Comparison of ENCODE assay signal across 28 cellular contexts in genomic region chr10:131621784-131622624, GRCh38.
DNase-seq lines count a peak whose midpoint lies in the region; ATAC-seq and TF ChIP-seq lines count a peak whose summit lies in the region.
"Had no signal": no experiment of that assay in that cellular context is flagged by ENCODE, and none has a peak within 500 bp of the region (broad histone marks: within the 10 kb centered on the region; RNA-seq: fewer than 3 reads in every experiment).

No MANE protein-coding gene starts in this region.

- no peaks in the 10 kb centered on the region for H3K27me3 ChIP-seq in BLaER1
- H3K27me3 ChIP-seq: adrenal gland, right atrium auricular region, SJSA1, testis had no signal

- no peaks in the 10 kb centered on the region for H3K36me3 ChIP-seq in BLaER1
- H3K36me3 ChIP-seq: adrenal gland, right atrium auricular region, SJSA1 had no signal

- no peaks in the 10 kb centered on the region for H4K20me1 ChIP-seq in BLaER1

- no peaks in the 10 kb centered on the region for H3K9me3 ChIP-seq in BLaER1
- H3K9me3 ChIP-seq: adrenal gland, right atrium auricular region, testis had no signal

- H3K4me2 ChIP-seq in BLaER1, result peak overlapping the region; percentile 4; the same call in 1 of the 2 replicates
- H3K4me2 ChIP-seq: smooth muscle cell had no signal

- no peak overlapping the region for H3K27ac ChIP-seq in BLaER1
- H3K27ac ChIP-seq: adrenal gland, parathyroid adenoma, right atrium auricular region, SJSA1, testis had no signal

- TF ChIP-seq CTCF in omental fat pad (IDR thresholded peaks at IDR 0.05), result no peak

- peak; percentile 78 for ATAC-seq in esophagus mucosa
- peak; percentile 84 for ATAC-seq in omental fat pad (ENCODE audit: low FRiP score)
- ATAC-seq in HG03135 (IDR thresholded peaks at IDR 0.05; ENCODE audit: unreplicated experiment), result no peak
- no peak for ATAC-seq in GM18519 (IDR thresholded peaks at IDR 0.05; ENCODE audit: low FRiP score, unreplicated experiment)
- ATAC-seq: CD8-positive, alpha-beta T cell; natural killer cell treated with Interleukin-12 subunit alpha and Interleukin-12 subunit beta and Interleukin-15 and Interleukin-18, amount 100 ng/mL, for 72 hours; stimulated activated naive CD8-positive, alpha-beta T cell treated with anti-CD3 and anti-CD28 coated beads, Interleukin-15, Interleukin-2, amounts not matched to agents 100 U/mL and 50 U/mL, for 24 hours had no signal

- peaks cover 29% of the 10 kb centered on the region for H3K4me1 ChIP-seq in BLaER1
- H3K4me1 ChIP-seq: adrenal gland, parathyroid adenoma, right atrium auricular region, SJSA1, testis had no signal

- DNase-seq in HK-2 (ENCODE audit: unreplicated experiment) (peak; percentile 16), omental fat pad (ENCODE audit: low spot score) (no peak), NCI-H69 (lab: John Stamatoyannopoulos, UW) (no peak)
- DNase-seq: ACHN; activated CD4-positive, alpha-beta T cell treated with anti-CD3 and anti-CD28 coated beads, Interleukin-2, amount 50 U/mL, for 1 hour; activated naive CD4-positive, alpha-beta T cell treated with anti-CD3 and anti-CD28 coated beads for 36 hours; adrenal gland; CD8-positive, alpha-beta T cell; DMS 273 treated with DMSO at 0.1 percent for 48 hours; EL; H7; Karpas-422; kidney glomerular epithelial cell; NCI-H146; NCI-H345; NCI-H774; stimulated activated naive CD8-positive, alpha-beta T cell treated with anti-CD3 and anti-CD28 coated beads, Interleukin-15, Interleukin-2, amounts not matched to agents 100 U/mL and 50 U/mL, for 24 hours; testis had no signal

- H3K9ac ChIP-seq in BLaER1, result peak overlapping the region; percentile 15; the same call in 1 of the 2 replicates
- H3K9ac ChIP-seq: parathyroid adenoma had no signal

- H3K4me3 ChIP-seq in BLaER1, result no peak overlapping the region
- H3K4me3 ChIP-seq: adrenal gland, lung, right atrium auricular region, SJSA1, smooth muscle cell, testis had no signal

Comparison
In these comparisons a context has a peak if more than half of its experiments do, and no peak if none do; other contexts are left out.
1. ATAC-seq: peak in esophagus mucosa (single experiment) and omental fat pad (single experiment); none in HG03135 (single experiment) and GM18519 (single experiment).